Comparison of ENCODE assay signal across 8 cellular contexts in genomic region chr1:155167166-155168104, GRCh38. TPM values are rescaled to one million over a fixed set of nuclear protein-coding genes. Genes with fewer than 3 reads are reported as not detected.
A peak's percentile ranks its signal among the peaks of the same experiment; 100 is the strongest.
DNase-seq lines count a peak whose midpoint lies in the region; ATAC-seq and TF ChIP-seq lines count a peak whose summit lies in the region.

No MANE protein-coding gene starts in this region.

- H4K20me1 ChIP-seq in Karpas-422 (ENCODE audit: insufficient read depth, low read depth, low read length) = no peaks in the 10 kb centered on the region

- H3K27me3 ChIP-seq in Karpas-422 (ENCODE audit: low read length) (no peaks in the 10 kb centered on the region), Panc1 (ENCODE audit: control insufficient read depth, insufficient read depth, low read length) (no peaks in the 10 kb centered on the region), muscle layer of duodenum (ENCODE audit: low read depth, low read length) (no peaks in the 10 kb centered on the region)

- peak overlapping the region; percentile 64 for H3K9ac ChIP-seq in Karpas-422 (ENCODE audit: low read length)

- H3K4me2 ChIP-seq in Karpas-422 (ENCODE audit: low read depth, low read length, poor library complexity, severe bottlenecking) = peak overlapping the region; percentile 73

- H3K79me2 ChIP-seq in Karpas-422 (ENCODE audit: low read length) = peaks cover 12% of the 10 kb centered on the region

- BruUV-seq in Panc1 (replicated peaks; lab: Mats Ljungman, UMichigan) = no TSS peak

- peak; percentile 86 for ATAC-seq in Panc1
- ATAC-seq in esophagus mucosa = peak; percentile 81
- no peak for ATAC-seq in HG02852 (IDR thresholded peaks at IDR 0.05; ENCODE audit: unreplicated experiment)

- H3K27ac ChIP-seq in Karpas-422 (ENCODE audit: low read length) (no peak overlapping the region), Panc1 (ENCODE audit: low read length) (peak overlapping the region; percentile 35; the same call in 1 of the 2 replicates), muscle layer of duodenum (ENCODE audit: low read length) (no peak overlapping the region)

- TF ChIP-seq CTCF in Panc1 (IDR thresholded peaks at IDR 0.05) = peak; percentile 93

- H3K4me3 ChIP-seq in Karpas-422 (ENCODE audit: low read length) (peak overlapping the region; percentile 63), Panc1 (ENCODE audit: low read depth in 2 of 2, low read length in 2 of 2) (peak overlapping the region; percentile 6 to 39; a peak in 3 of 4 replicates), muscle layer of duodenum (ENCODE audit: low read depth in 1 of 2, low read length in 2 of 2) (peak overlapping the region; percentile 31 to 40)

- CTCF ChIA-PET in Panc1 (lab: Charles Lee) = interaction anchor here (0.6 to 3.3 kb wide), 10 partner anchors 10 to 82 kb away, joined by 3 to 27 read pairs (median 5); no protein-coding TSS in a partner anchor

- H2AFZ ChIP-seq in Karpas-422 (ENCODE audit: low read length) = peak overlapping the region; percentile 77; the same call in 1 of the 2 replicates

- H3K4me1 ChIP-seq in Karpas-422 (ENCODE audit: low read length) = peaks cover 22% of the 10 kb centered on the region
- H3K4me1 ChIP-seq in Panc1 (ENCODE audit: control insufficient read depth, insufficient read depth, low read length) = peaks cover 14% of the 10 kb centered on the region
- peaks cover 5 to 24% of the 10 kb centered on the region in 2 donors for H3K4me1 ChIP-seq in muscle layer of duodenum (ENCODE audit: control insufficient read depth in 1 of 2, insufficient read depth in 2 of 2, low read length in 2 of 2)

- in situ Hi-C loops in Panc1 (cut with HindIII; ENCODE audit: low pct_unique_long_range_greater_than_20kb, low sequenced_read_pairs) = no loop called here

- DNase-seq in GM04503 (ENCODE audit: low read depth) (peak; percentile 18), Karpas-422 (peak; percentile 96), Panc1 (ENCODE audit: low read depth, low spot score) (peak; percentile 64)
- DNase-seq in activated T-cell treated with anti-CD3 and anti-CD28 coated beads, Interleukin-2, amount 50 U/mL, for 1 hour = peak; percentile 85
- peak; percentile 95 for DNase-seq in stimulated activated CD8-positive, alpha-beta memory T cell treated with anti-CD3 and anti-CD28 coated beads, Interleukin-4, amount 100 ng/mL, for 48 hours

- intact Hi-C loops in Panc1 (cut with micrococcal nuclease; ENCODE audit: unreplicated experiment) = loop anchor here (2.0 kb wide), 1 partner anchor 75 kb away; no protein-coding TSS in a partner anchor

- peaks cover 9% of the 10 kb centered on the region; the same call in 1 of the 2 replicates for H3K36me3 ChIP-seq in Karpas-422 (ENCODE audit: insufficient read depth, low read length)
- no peaks in the 10 kb centered on the region; the same call in 1 of the 2 replicates for H3K36me3 ChIP-seq in Panc1 (ENCODE audit: control insufficient read depth, insufficient read depth, low read length)
- H3K36me3 ChIP-seq in muscle layer of duodenum (ENCODE audit: control insufficient read depth in 1 of 2, insufficient read depth in 2 of 2, low read length in 2 of 2) = peaks cover 17 to 26% of the 10 kb centered on the region in 2 donors

- no peaks in the 10 kb centered on the region for H3K9me2 ChIP-seq in Karpas-422 (replicated peaks; ENCODE audit: insufficient read depth, low read length)

- POLR2A ChIA-PET in Panc1 (lab: Charles Lee) = interaction anchor here (0.7 to 1.2 kb wide), 2 partner anchors 28 to 36 kb away, joined by 3 read pairs; no protein-coding TSS in a partner anchor

- H3K9me3 ChIP-seq in Karpas-422 (ENCODE audit: low read length) = no peaks in the 10 kb centered on the region
- no peaks in the 10 kb centered on the region for H3K9me3 ChIP-seq in Panc1 (ENCODE audit: control insufficient read depth, insufficient read depth, low read depth, low read length)
- no peaks in the 10 kb centered on the region for H3K9me3 ChIP-seq in muscle layer of duodenum (ENCODE audit: control insufficient read depth in 1 of 2, low read length in 2 of 2)

RNA-seq across cellular contexts. Expression of gene KRTCAP2, which starts 5.7 kb away (rescaled TPM):
- total RNA-seq in Karpas-422 (2014; rRNA removed; shearing (Covaris generic); ENCODE audit: low replicate concordance) = 237 and 400 TPM in 2 replicates
- total RNA-seq in Panc1 (2021; ENCODE audit: unreplicated experiment) (155 TPM), esophagus mucosa (111 TPM)
- polyA plus RNA-seq in Panc1 (2012; ENCODE audit: insufficient read length) = 207 TPM

RNA-seq across cellular contexts. Expression of gene TRIM46, which starts 6.2 kb away (rescaled TPM):
- 5.1 and 19.2 TPM in 2 replicates for total RNA-seq in Karpas-422 (2014; rRNA removed; shearing (Covaris generic); ENCODE audit: low replicate concordance)
- total RNA-seq in Panc1 (2021; ENCODE audit: unreplicated experiment) (3.8 TPM), esophagus mucosa (0.12 TPM)
- polyA plus RNA-seq in Panc1 (2012; ENCODE audit: insufficient read length) = 8.0 TPM

RNA-seq across cellular contexts. Expression of gene DPM3, which starts 27.1 kb away (rescaled TPM):
- total RNA-seq in Karpas-422 (2014; rRNA removed; shearing (Covaris generic); ENCODE audit: low replicate concordance) = 22.2 and 33.2 TPM in 2 replicates
- total RNA-seq in Panc1 (2021; ENCODE audit: unreplicated experiment) (66.0 TPM), esophagus mucosa (62.4 TPM)
- polyA plus RNA-seq in Panc1 (2012; ENCODE audit: insufficient read length) = 89.1 TPM

RNA-seq across cellular contexts. Expression of gene SLC50A1, which starts 31.8 kb away (rescaled TPM):
- total RNA-seq in Karpas-422 (2014; rRNA removed; shearing (Covaris generic); ENCODE audit: low replicate concordance) = 47.8 and 56.5 TPM in 2 replicates
- total RNA-seq in Panc1 (2021; ENCODE audit: unreplicated experiment) = 67.4 TPM
- polyA plus RNA-seq in Panc1 (2012; ENCODE audit: insufficient read length) = 79.4 TPM
- total RNA-seq in esophagus mucosa = 42.9 TPM

RNA-seq across cellular contexts. Expression of gene EFNA1, which starts 39.8 kb away (rescaled TPM):
- not detected in 2 replicates for total RNA-seq in Karpas-422 (2014; rRNA removed; shearing (Covaris generic); ENCODE audit: low replicate concordance)
- total RNA-seq in Panc1 (2021; ENCODE audit: unreplicated experiment) = 23.8 TPM
- 37.9 TPM for polyA plus RNA-seq in Panc1 (2012; ENCODE audit: insufficient read length)
- 40.9 TPM for total RNA-seq in esophagus mucosa

Comparison
In these comparisons a context has a peak if more than half of its experiments do, and no peak if none do; other contexts are left out.
1. DNase-seq: peak in every context shown above with its lines; median percentile 96 in Karpas-422; 95 in stimulated activated CD8-positive, alpha-beta memory T cell treated with anti-CD3 and anti-CD28 coated beads, Interleukin-4, amount 100 ng/mL, for 48 hours; 85 in activated T-cell treated with anti-CD3 and anti-CD28 coated beads, Interleukin-2, amount 50 U/mL, for 1 hour; 64 in Panc1; 18 in GM04503.